ENCODE assay signal across 20 cellular contexts in the genomic region with DNA sequence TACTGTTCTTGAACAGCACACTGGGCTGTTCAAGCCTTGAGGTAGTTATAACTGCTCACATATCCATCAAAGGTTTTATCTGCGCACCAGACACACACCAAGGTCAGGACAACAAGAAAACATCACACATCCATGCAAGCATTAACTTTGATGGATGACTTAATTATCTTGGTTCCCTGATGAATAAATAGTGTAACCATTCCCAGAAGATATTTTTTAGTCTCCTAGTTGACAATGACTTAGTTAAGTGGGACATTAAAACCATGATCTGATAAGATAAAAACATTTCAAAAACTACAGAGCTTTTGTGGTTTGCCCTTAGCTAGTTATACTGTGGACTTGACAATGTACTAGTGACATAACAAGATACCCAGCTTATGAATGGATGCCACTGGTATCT.
A peak's percentile ranks its signal among the peaks of the same experiment; 100 is the strongest.
DNase-seq lines count a peak whose midpoint lies in the region; ATAC-seq and TF ChIP-seq lines count a peak whose summit lies in the region.
"Had no signal": no experiment of that assay in that cellular context is flagged by ENCODE, and none has a peak within 500 bp of the region (broad histone marks: within the 10 kb centered on the region; RNA-seq: fewer than 3 reads in every experiment).

No MANE protein-coding gene starts in this region.

- no peak overlapping the region for H3K18ac ChIP-seq in mesenchymal stem cell (ENCODE audit: low read depth in 1 of 2, low read length in 2 of 2)

- H2BK12ac ChIP-seq in mesenchymal stem cell (ENCODE audit: low read length in 2 of 2) = no peak overlapping the region

- no peaks in the 10 kb centered on the region for H3K79me1 ChIP-seq in mesenchymal stem cell (replicated peaks; ENCODE audit: low read length, poor library complexity, severe bottlenecking)

- intact Hi-C loops in stomach (cut with DNase I; ENCODE audit: low total_unique reads) = no loop called here

- H2BK15ac ChIP-seq in mesenchymal stem cell (ENCODE audit: low read depth, poor library complexity, severe bottlenecking) = no peak overlapping the region

- H3K9ac ChIP-seq in mesenchymal stem cell (ENCODE audit: low read length) = no peak overlapping the region
- H3K9ac ChIP-seq: BLaER1 had no signal

- H2AFZ ChIP-seq in mesenchymal stem cell (ENCODE audit: low read depth, low read length) = no peak overlapping the region
- H2AFZ ChIP-seq: GM23338 had no signal

- H3K4me3 ChIP-seq in mesenchymal stem cell (ENCODE audit: insufficient read depth in 1 of 2, low read depth in 1 of 2, low read length in 2 of 2) = no peak overlapping the region
- H3K4me3 ChIP-seq in stomach = no peak overlapping the region
- H3K4me3 ChIP-seq: BLaER1, GM12878, GM23338, HAP-1 had no signal

- no peak overlapping the region for H2BK120ac ChIP-seq in mesenchymal stem cell (ENCODE audit: low read depth, low read length)

- no peaks in the 10 kb centered on the region for H3K4me1 ChIP-seq in mesenchymal stem cell (ENCODE audit: control insufficient read depth, insufficient read depth, low read depth, low read length)
- no peaks in the 10 kb centered on the region for H3K4me1 ChIP-seq in stomach
- H3K4me1 ChIP-seq: BLaER1, Caco-2, HAP-1 had no signal

- no peak overlapping the region for H2BK5ac ChIP-seq in mesenchymal stem cell (ENCODE audit: low read depth, low read length, poor library complexity, severe bottlenecking)

- H3K36me3 ChIP-seq in mesenchymal stem cell (ENCODE audit: control insufficient read depth in 1 of 2, insufficient read depth in 2 of 2, low read depth in 1 of 2, low read length in 2 of 2) = no peaks in the 10 kb centered on the region
- H3K36me3 ChIP-seq in stomach = no peaks in the 10 kb centered on the region
- H3K36me3 ChIP-seq: BLaER1, HAP-1 had no signal

- no peak for ATAC-seq in SK-N-SH treated with all-trans-retinoic acid at 6 μM for 48 hours
- ATAC-seq: CD8-positive, alpha-beta T cell; GM12878; GM23338 had no signal

- no peak overlapping the region for H3K4ac ChIP-seq in mesenchymal stem cell (ENCODE audit: low read depth in 1 of 2, low read length in 2 of 2)

- no peak for TF ChIP-seq EP300 in stomach (IDR thresholded peaks at IDR 0.05)

- H3K27me3 ChIP-seq in mesenchymal stem cell (ENCODE audit: control insufficient read depth in 1 of 2, insufficient read depth in 1 of 2, low read length in 2 of 2) (no peaks in the 10 kb centered on the region), stomach (no peaks in the 10 kb centered on the region)
- H3K27me3 ChIP-seq: BLaER1 had no signal

- H3K27ac ChIP-seq in mesenchymal stem cell (ENCODE audit: low read length, poor library complexity, severe bottlenecking) (no peak overlapping the region), stomach (no peak overlapping the region)
- H3K27ac ChIP-seq: BLaER1, C4-2B had no signal

- H2AK5ac ChIP-seq in mesenchymal stem cell (ENCODE audit: low read length, severe bottlenecking) = no peak overlapping the region

- no peak overlapping the region for H3K23ac ChIP-seq in mesenchymal stem cell (ENCODE audit: low read length in 2 of 2)

- H4K91ac ChIP-seq in mesenchymal stem cell (ENCODE audit: low read length) = no peak overlapping the region

- no peak overlapping the region for H4K8ac ChIP-seq in mesenchymal stem cell (ENCODE audit: low read length)

- no peak overlapping the region for H3K4me2 ChIP-seq in mesenchymal stem cell (ENCODE audit: low read length, poor library complexity, severe bottlenecking)
- H3K4me2 ChIP-seq: BLaER1, GM23338 had no signal

- no peak overlapping the region for H3K14ac ChIP-seq in mesenchymal stem cell (ENCODE audit: low read length in 2 of 2)

- H3K9me3 ChIP-seq in mesenchymal stem cell (ENCODE audit: control insufficient read depth, low read length) (no peaks in the 10 kb centered on the region), stomach (no peaks in the 10 kb centered on the region)
- H3K9me3 ChIP-seq: BLaER1, Caco-2, HAP-1 had no signal

- TF ChIP-seq POLR2A in stomach (IDR thresholded peaks at IDR 0.05) = no peak

- 56% methylated on average over 1 of the region's 1 CpG for WGBS in mesenchymal stem cell
- WGBS in stomach, 5 donors = 46 to 56% (median 49%) methylated on average over 1 of the region's 1 CpG

- TF ChIP-seq CTCF in stomach (IDR thresholded peaks at IDR 0.05) = no peak

- DNase-seq in A172 (ENCODE audit: low spot score) (peak; percentile 27), OCI-M1 (lab: John Stamatoyannopoulos, UW) (peak; percentile 7), mesenchymal stem cell (peak; percentile 3), NCI-H1092 (lab: John Stamatoyannopoulos, UW) (no peak), stomach (no peak)
- DNase-seq in stimulated activated CD4-positive, alpha-beta T cell treated with anti-CD3 and anti-CD28 coated beads, Interleukin-2, amount 100 ng/mL, for 48 hours = no peak
- DNase-seq: 8988T; Caco-2; CD4-positive, CD25-positive, alpha-beta regulatory T cell; CD8-positive, alpha-beta T cell; DMS79; EL; GDM1; HFFc6 had no signal

TF ChIP-seq in SK-N-SH treated with all-trans-retinoic acid at 6 μM for 48 hours, 23 proteins besides CTCF, POLR2A, EP300 and RAD21:
- TF ChIP-seq ISL1 (CRISPR knock-in tag; IDR thresholded peaks at IDR 0.05) (peak; percentile 43), ZC3H10 (CRISPR knock-in tag; IDR thresholded peaks at IDR 0.05) (no peak), ESRRG (CRISPR knock-in tag; IDR thresholded peaks at IDR 0.05) (peak; percentile 19; the same call in 1 of the 2 replicates)

Comparison
In these comparisons a context has a peak if more than half of its experiments do, and no peak if none do; other contexts are left out.
1. DNase-seq: peak in A172 (single experiment), OCI-M1 (single experiment) and mesenchymal stem cell (single experiment); none in NCI-H1092 (single experiment), stimulated activated CD4-positive, alpha-beta T cell treated with anti-CD3 and anti-CD28 coated beads, Interleukin-2, amount 100 ng/mL, for 48 hours (0 of 2) and stomach (single experiment).